25 cellular contexts compared by ENCODE assay signal in the genomic region with DNA sequence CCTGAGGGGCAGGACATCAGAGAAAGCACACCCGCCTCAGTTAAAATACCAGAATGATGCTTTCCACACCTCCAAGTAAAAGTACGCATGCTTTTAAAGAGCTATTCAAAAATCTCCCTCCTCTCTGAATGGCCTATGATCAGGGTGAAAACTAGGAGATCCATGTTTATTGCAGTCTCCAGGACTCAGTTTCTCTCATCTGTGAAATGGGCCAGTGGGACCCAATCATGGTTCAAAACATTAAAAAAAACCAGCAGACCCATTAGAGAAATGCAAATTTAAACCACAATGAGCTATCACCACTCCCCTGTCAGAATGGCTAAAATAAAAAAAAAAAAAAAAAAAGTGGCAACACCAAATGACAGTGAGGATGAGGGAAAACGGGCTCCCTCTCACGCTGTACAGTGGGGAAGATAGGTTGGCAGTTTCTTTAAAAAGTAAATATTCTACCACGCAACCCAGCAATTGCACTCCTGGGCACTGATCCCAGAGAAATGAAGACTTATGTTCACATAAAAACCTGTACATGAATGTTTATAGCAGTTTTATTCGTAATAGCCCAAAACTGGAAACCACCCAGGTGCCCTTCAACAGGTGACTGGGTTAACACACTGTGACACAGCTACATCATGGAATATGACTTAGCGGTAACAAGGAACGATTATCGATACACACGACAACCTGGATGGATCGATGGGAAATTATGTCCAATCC.
"Had no signal": no experiment of that assay in that cellular context is flagged by ENCODE, and none has a peak within 500 bp of the region (broad histone marks: within the 10 kb centered on the region; RNA-seq: fewer than 3 reads in every experiment).

No MANE protein-coding gene starts in this region.

- H3K4me3 Mint-ChIP-seq: endodermal cell; immature natural killer cell; naive thymus-derived CD4-positive, alpha-beta T cell; stimulated activated memory B cell treated with anti-CD40 and anti-IgM and Interleukin-4, amounts not matched to agents 10 μg/mL and 1 μg/mL and 100 μg/mL, for 72 hours; stimulated activated naive CD8-positive, alpha-beta T cell treated with anti-CD3 and anti-CD28 coated beads, Interleukin-15, Interleukin-2, amounts not matched to agents 100 ng/mL and 50 ng/mL, for 24 hours had no signal

- H3K4me1 ChIP-seq: pancreas, spleen, tibial artery, upper lobe of right lung had no signal

- FAIRE-seq: endothelial cell of umbilical vein, keratinocyte, pancreas had no signal

- H3K9me3 ChIP-seq: pancreas, tibial artery, upper lobe of right lung had no signal

- H3K27ac ChIP-seq: coronary artery, foreskin keratinocyte, pancreas, spleen, tibial artery, upper lobe of right lung had no signal

- H3K27ac Mint-ChIP-seq: immature natural killer cell; naive thymus-derived CD4-positive, alpha-beta T cell; progenitor cell of endocrine pancreas; stimulated activated memory B cell treated with anti-CD40 and anti-IgM and Interleukin-4, amounts not matched to agents 10 μg/mL and 1 μg/mL and 100 μg/mL, for 72 hours; stimulated activated naive CD8-positive, alpha-beta T cell treated with anti-CD3 and anti-CD28 coated beads, Interleukin-15, Interleukin-2, amounts not matched to agents 100 ng/mL and 50 ng/mL, for 24 hours had no signal

- H3K36me3 Mint-ChIP-seq: immature natural killer cell; naive thymus-derived CD4-positive, alpha-beta T cell; stimulated activated memory B cell treated with anti-CD40 and anti-IgM and Interleukin-4, amounts not matched to agents 10 μg/mL and 1 μg/mL and 100 μg/mL, for 72 hours had no signal

- H3K4me1 Mint-ChIP-seq: immature natural killer cell; naive thymus-derived CD4-positive, alpha-beta T cell; stimulated activated memory B cell treated with anti-CD40 and anti-IgM and Interleukin-4, amounts not matched to agents 10 μg/mL and 1 μg/mL and 100 μg/mL, for 72 hours had no signal

- ATAC-seq: foreskin keratinocyte; left ventricle myocardium superior; naive thymus-derived CD4-positive, alpha-beta T cell; pancreas; sciatic nerve; stimulated activated memory B cell treated with anti-CD40 and anti-IgM and Interleukin-4, amounts not matched to agents 10 μg/mL and 1 μg/mL and 100 μg/mL, for 72 hours; upper lobe of right lung had no signal

- H3K36me3 ChIP-seq: pancreas, spleen, tibial artery, upper lobe of right lung had no signal

- DNase-seq: effector CD4-positive, alpha-beta T cell; endodermal cell; erythroblast; foreskin keratinocyte; immature natural killer cell; left ventricle myocardium superior; mesenchymal stem cell; naive thymus-derived CD4-positive, alpha-beta T cell; occipital lobe; pancreas; spleen; stimulated activated CD4-positive, alpha-beta T cell treated with anti-CD3 and anti-CD28 coated beads, Interleukin-15, amount 100 ng/mL, for 24 hours; stimulated activated CD4-positive, alpha-beta T cell treated with anti-CD3 and anti-CD28 coated beads, Interleukin-1b, Interleukin-23, amount 100 ng/mL, for 48 hours; stimulated activated CD4-positive, alpha-beta T cell treated with anti-CD3 and anti-CD28 coated beads, Interleukin-4, amount 100 ng/mL, for 24 hours; tibial artery; upper lobe of right lung had no signal

- H3K4me3 ChIP-seq: coronary artery, lung, pancreas, spleen, tibial artery, upper lobe of right lung had no signal

- H3K9me3 Mint-ChIP-seq: endodermal cell; neural crest cell; stimulated activated naive CD8-positive, alpha-beta T cell treated with anti-CD3 and anti-CD28 coated beads, Interleukin-15, Interleukin-2, amounts not matched to agents 100 ng/mL and 50 ng/mL, for 24 hours had no signal

- H3K27me3 Mint-ChIP-seq: stimulated activated memory B cell treated with anti-CD40 and anti-IgM and Interleukin-4, amounts not matched to agents 10 μg/mL and 1 μg/mL and 100 μg/mL, for 72 hours; stimulated activated naive CD8-positive, alpha-beta T cell treated with anti-CD3 and anti-CD28 coated beads, Interleukin-15, Interleukin-2, amounts not matched to agents 100 ng/mL and 50 ng/mL, for 24 hours had no signal

- H3K27me3 ChIP-seq: foreskin keratinocyte, pancreas, tibial artery, upper lobe of right lung had no signal
